Comparison of ENCODE assay signal across 24 cellular contexts in the genomic region with DNA sequence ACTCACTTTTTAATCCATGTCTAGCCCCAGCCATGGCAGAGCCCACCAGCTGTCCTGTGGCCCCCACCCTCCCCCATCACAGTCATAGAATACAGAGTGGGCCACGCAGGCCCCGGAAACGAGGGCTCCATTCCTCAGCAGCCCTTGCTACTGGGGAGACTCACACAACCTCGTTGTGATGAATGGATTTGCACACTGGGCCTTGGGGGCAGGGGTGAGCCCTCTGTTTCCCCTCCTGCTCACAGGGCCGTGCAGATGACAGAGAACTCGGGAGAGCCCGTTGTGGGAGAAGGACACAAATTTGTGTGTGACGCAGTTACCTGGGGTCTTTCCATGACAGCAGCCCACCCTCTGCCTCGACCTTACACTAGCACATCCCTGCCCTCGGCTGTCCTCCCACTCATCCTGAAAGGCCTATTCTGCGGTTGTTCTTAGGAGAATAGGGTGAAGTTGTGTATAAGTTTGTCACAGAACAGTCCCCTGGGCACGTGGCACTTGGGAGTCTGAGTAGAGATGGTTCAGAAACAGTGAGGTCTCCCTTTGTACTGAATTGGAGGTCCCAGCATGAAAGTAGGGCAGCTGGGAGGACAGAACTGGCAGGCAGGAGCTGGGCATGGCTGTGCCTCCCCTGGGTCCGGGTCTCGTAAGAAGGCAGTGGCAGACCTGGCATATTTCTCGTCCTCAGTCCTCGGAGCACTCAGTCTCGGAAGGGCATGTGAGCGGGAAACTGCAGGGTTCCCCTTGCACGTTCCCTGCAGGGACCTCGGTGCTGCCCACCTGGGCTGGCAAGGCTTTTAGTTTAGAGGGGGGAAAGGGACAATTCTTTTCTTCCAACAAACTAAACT. TPM values are rescaled to one million over a fixed set of nuclear protein-coding genes. Genes with fewer than 3 reads are reported as not detected.
A peak's percentile ranks its signal among the peaks of the same experiment; 100 is the strongest.
DNase-seq lines count a peak whose midpoint lies in the region; ATAC-seq, FAIRE-seq and TF ChIP-seq lines count a peak whose summit lies in the region.
"Had no signal": no experiment of that assay in that cellular context is flagged by ENCODE, and none has a peak within 500 bp of the region (broad histone marks: within the 10 kb centered on the region; RNA-seq: fewer than 3 reads in every experiment).

No MANE protein-coding gene starts in this region.

- H3K36me3 Mint-ChIP-seq in astrocyte (ENCODE audit: low read depth, unreplicated experiment), result peaks cover 2% of the 10 kb centered on the region
- no peaks in the 10 kb centered on the region for H3K36me3 Mint-ChIP-seq in neural progenitor cell
- H3K36me3 Mint-ChIP-seq: CD8-positive, alpha-beta T cell had no signal

- H3F3A ChIP-seq in neural progenitor cell (ENCODE audit: low read depth), result no peaks in the 10 kb centered on the region

- no peaks in the 10 kb centered on the region for H4K20me1 ChIP-seq in astrocyte (ENCODE audit: insufficient read depth, low read length)
- H4K20me1 ChIP-seq in HepG2 (ENCODE audit: insufficient read depth, low read length), result peaks cover 89% of the 10 kb centered on the region
- H4K20me1 ChIP-seq in neural progenitor cell (ENCODE audit: low read depth), result no peaks in the 10 kb centered on the region

- TF ChIP-seq EP300 in HepG2 (IDR thresholded peaks at IDR 0.05; ENCODE audit: low read depth in 2 of 2, low read length in 2 of 2) (no peak), HepG2 (CRISPR knock-in tag; IDR thresholded peaks at IDR 0.05; ENCODE audit: borderline replicate concordance) (0 out of 2 replicates have a peak, but pooled peaks have one; percentile 16)

- H3K9ac ChIP-seq in astrocyte (ENCODE audit: low read length) (no peak overlapping the region), HepG2 (ENCODE audit: insufficient read depth, low read depth, low read length) (peak overlapping the region; percentile 56), neural progenitor cell (no peak overlapping the region)

- no peak for ATAC-seq in HepG2
- ATAC-seq: CD8-positive, alpha-beta T cell; GM23338; HCT116 had no signal

- H3K4me1 Mint-ChIP-seq in astrocyte (ENCODE audit: low read depth, unreplicated experiment), result no peaks in the 10 kb centered on the region
- peaks cover 30% of the 10 kb centered on the region for H3K4me1 Mint-ChIP-seq in neural progenitor cell

- no peaks in the 10 kb centered on the region for H3K27me3 ChIP-seq in left ventricle myocardium inferior (ENCODE audit: low read depth)
- H3K27me3 ChIP-seq in astrocyte (ENCODE audit: insufficient read depth, low read length), result no peaks in the 10 kb centered on the region
- H3K27me3 ChIP-seq in HepG2 (ENCODE audit: control insufficient read depth in 1 of 2, insufficient read depth in 2 of 2, low read length in 2 of 2), result no peaks in the 10 kb centered on the region
- H3K27me3 ChIP-seq in neural progenitor cell, result no peaks in the 10 kb centered on the region

- H3K4me2 ChIP-seq in astrocyte (ENCODE audit: low read length), result no peak overlapping the region
- H3K4me2 ChIP-seq in HepG2 (ENCODE audit: low read depth, low read length), result peak overlapping the region; percentile 97
- H3K4me2 ChIP-seq in neural progenitor cell, result no peak overlapping the region
- H3K4me2 ChIP-seq: A549, GM23338 had no signal

- POLR2A ChIA-PET in HepG2 (lab: Yijun Ruan, JAX), result interaction anchor here (1.8 to 2.0 kb wide), 2 partner anchors 21 to 46 kb away, joined by 15 to 25 read pairs; no protein-coding TSS in a partner anchor

- H3K27ac Mint-ChIP-seq in astrocyte (ENCODE audit: unreplicated experiment) (peak overlapping the region; percentile 8), neural progenitor cell (peak overlapping the region; percentile 63)
- H3K27ac Mint-ChIP-seq: CD8-positive, alpha-beta T cell; GM23338; HFFc6 had no signal

- CTCF ChIA-PET in HepG2 (lab: Yijun Ruan, JAX; ENCODE audit: low intra/inter-chr PET ratio, low total read pairs), result no interaction called here

- H2AFZ ChIP-seq in astrocyte (ENCODE audit: low read depth, low read length), result no peak overlapping the region
- no peak overlapping the region for H2AFZ ChIP-seq in HepG2 (ENCODE audit: low read length)
- no peak overlapping the region for H2AFZ ChIP-seq in neural progenitor cell (replicated peaks)
- H2AFZ ChIP-seq: GM23338 had no signal

- H3K36me3 ChIP-seq in left ventricle myocardium inferior, result peaks cover 25% of the 10 kb centered on the region
- no peaks in the 10 kb centered on the region for H3K36me3 ChIP-seq in astrocyte (ENCODE audit: insufficient read depth, low read length)
- peaks cover 32 to 63% of the 10 kb centered on the region in 2 experiments for H3K36me3 ChIP-seq in HepG2 (replicated peaks in 1 of 2; ENCODE audit: control insufficient read depth in 1 of 2, insufficient read depth in 2 of 2, low read length in 2 of 2)
- no peaks in the 10 kb centered on the region for H3K36me3 ChIP-seq in neural progenitor cell

- intact Hi-C loops in left ventricle myocardium inferior (cut with micrococcal nuclease) (no loop called here), cardiac septum (cut with DNase I) (no loop called here), HepG2 (cut with micrococcal nuclease; ENCODE audit: unreplicated experiment) (no loop called here)

- H3K4me3 Mint-ChIP-seq in astrocyte (ENCODE audit: unreplicated experiment), result no peak overlapping the region
- H3K4me3 Mint-ChIP-seq in neural progenitor cell, result no peak overlapping the region
- H3K4me3 Mint-ChIP-seq: CD8-positive, alpha-beta T cell; GM23338; HFFc6 had no signal

- no peak for TF ChIP-seq POLR2A in HepG2 (IDR thresholded peaks at IDR 0.05; ENCODE audit: insufficient read depth in 1 of 2, low read depth in 2 of 2, low read length in 2 of 2)

- TF ChIP-seq RAD21 in HepG2 (CRISPR knock-in tag; IDR thresholded peaks at IDR 0.05), result no peak

- H3K4me3 ChIP-seq in left ventricle myocardium inferior, result peak overlapping the region; percentile 68
- no peak overlapping the region for H3K4me3 ChIP-seq in astrocyte (ENCODE audit: insufficient read depth, low read depth, low read length)
- H3K4me3 ChIP-seq in HepG2 (replicated peaks in 1 of 3; ENCODE audit: insufficient read depth in 1 of 3, low read depth in 2 of 3, low read length in 3 of 3), result peak overlapping the region; percentile 20 to 92 (median 41)
- H3K4me3 ChIP-seq in neural progenitor cell, result no peak overlapping the region
- H3K4me3 ChIP-seq: A549, GM23338 had no signal

- H3K79me2 ChIP-seq in astrocyte (ENCODE audit: insufficient read depth, low read length) (no peaks in the 10 kb centered on the region), HepG2 (ENCODE audit: insufficient read depth, low read length) (peaks cover 68% of the 10 kb centered on the region), neural progenitor cell (ENCODE audit: low read depth) (no peaks in the 10 kb centered on the region)

- no peak for DNase-seq in left ventricle myocardium inferior
- no peak for DNase-seq in cardiac septum (ENCODE audit: low spot score)
- DNase-seq in astrocyte (ENCODE audit: low read depth), result no peak
- no peak for DNase-seq in HepG2 (ENCODE audit: low spot score)
- DNase-seq in neural progenitor cell (ENCODE audit: low spot score), result no peak
- DNase-seq in GM20000 (ENCODE audit: low spot score), result no peak
- DNase-seq in germinal center (ENCODE audit: low spot score), result no peak
- no peak for DNase-seq in RKO (ENCODE audit: low spot score)
- DNase-seq: AML-193; CD8-positive, alpha-beta T cell; DMS 273 treated with DMSO at 0.1 percent for 48 hours; DMS53; DND-41; EL; HFFc6 had no signal

- peaks cover 1% of the 10 kb centered on the region for H3K9me3 Mint-ChIP-seq in astrocyte (ENCODE audit: unreplicated experiment)
- no peaks in the 10 kb centered on the region for H3K9me3 Mint-ChIP-seq in neural progenitor cell
- H3K9me3 Mint-ChIP-seq: CD8-positive, alpha-beta T cell; GM23338; HFFc6 had no signal

- no TSS peak for BruUV-seq in HepG2 (replicated peaks; lab: Mats Ljungman, UMichigan)

- in situ Hi-C loops in HepG2 (cut with HindIII; ENCODE audit: extremely low pct_ligation_motif_present, low pct_unique_long_range_greater_than_20kb), result no loop called here

- H3K27me3 Mint-ChIP-seq in astrocyte (ENCODE audit: low read depth, unreplicated experiment) (peaks cover 32% of the 10 kb centered on the region), neural progenitor cell (ENCODE audit: insufficient read depth, low read depth) (peaks cover 10% of the 10 kb centered on the region)

- H3K27ac ChIP-seq in left ventricle myocardium inferior (replicated peaks) (no peak overlapping the region), astrocyte (ENCODE audit: low read depth, low read length) (no peak overlapping the region), HepG2 (ENCODE audit: extremely low read length, insufficient read depth, low read length) (peak overlapping the region; percentile 93), neural progenitor cell (no peak overlapping the region)
- H3K27ac ChIP-seq: 22Rv1, A549 had no signal

- no peak for TF ChIP-seq CTCF in left ventricle myocardium inferior (IDR thresholded peaks at IDR 0.05; ENCODE audit: borderline replicate concordance)
- no peak for TF ChIP-seq CTCF in astrocyte (IDR thresholded peaks at IDR 0.05; ENCODE audit: insufficient read depth, low read depth, low read length)
- no peak for TF ChIP-seq CTCF in HepG2 (CRISPR knock-in tag; IDR thresholded peaks at IDR 0.05)
- TF ChIP-seq CTCF in neural progenitor cell (IDR thresholded peaks at IDR 0.05), result no peak
- TF ChIP-seq CTCF in GM20000 (IDR thresholded peaks at IDR 0.05; ENCODE audit: extremely low read depth, missing control alignments), result no peak

- no peak for FAIRE-seq in astrocyte (lab: Jason Lieb, UNC)
- no peak for FAIRE-seq in HepG2 (lab: Jason Lieb, UNC)
- FAIRE-seq: A549, G401.6, GM12892, GM18507, H54 had no signal

- H3K4me1 ChIP-seq in left ventricle myocardium inferior, result peaks cover 47% of the 10 kb centered on the region
- H3K4me1 ChIP-seq in astrocyte (ENCODE audit: insufficient read depth, low read length), result no peaks in the 10 kb centered on the region
- H3K4me1 ChIP-seq in HepG2 (ENCODE audit: insufficient read depth, low read length), result peaks cover 100% of the 10 kb centered on the region
- peaks cover 7% of the 10 kb centered on the region for H3K4me1 ChIP-seq in neural progenitor cell

- H3K9me3 ChIP-seq in left ventricle myocardium inferior (replicated peaks), result no peaks in the 10 kb centered on the region
- no peaks in the 10 kb centered on the region for H3K9me3 ChIP-seq in astrocyte (ENCODE audit: insufficient read depth, low read depth, low read length)
- no peaks in the 10 kb centered on the region for H3K9me3 ChIP-seq in HepG2 (ENCODE audit: low read length)
- no peaks in the 10 kb centered on the region for H3K9me3 ChIP-seq in neural progenitor cell (ENCODE audit: low read depth)
- H3K9me3 ChIP-seq: A549 had no signal

- 60% methylated on average over 8 of the region's 20 CpGs for WGBS in HepG2 (ENCODE audit: low lambda C conversion rate)

RNA-seq across cellular contexts. Expression of gene AGT, which starts 6.8 kb away (rescaled TPM):
- total RNA-seq in left ventricle myocardium inferior (54.6 TPM), cardiac septum (71.0 TPM), astrocyte (1.2 and 3.0 TPM in 2 replicates), HepG2 (2016; rRNA removed; fragmentation: Illumina TruSeq; extraction: Trizol) (378 and 892 TPM in 2 replicates), neural progenitor cell (ENCODE audit: low replicate concordance) (0.15 and 0.80 TPM in 2 replicates)
- total RNA-seq in HepG2 (2016; cell fraction: cytosol; rRNA removed; fragmentation: Illumina TruSeq; extraction: Trizol; ENCODE audit: low read depth), result 75.9 and 76.7 TPM in 2 replicates
- total RNA-seq in HepG2 (2016; cell fraction: insoluble cytoplasmic fraction; rRNA removed; fragmentation: Illumina TruSeq; extraction: Trizol), result 368 and 897 TPM in 2 replicates
- total RNA-seq in HepG2 (2016; cell fraction: membrane; rRNA removed; fragmentation: Illumina TruSeq; extraction: Trizol), result 150 and 163 TPM in 2 replicates
- 728 and 881 TPM in 2 replicates for total RNA-seq in HepG2 (2016; cell fraction: nucleus; rRNA removed; fragmentation: Illumina TruSeq; extraction: Trizol)
- polyA plus RNA-seq in HepG2 (2011; rRNA removed), result 2,071 and 2,729 TPM in 2 replicates
- 1,947 and 1,991 TPM in 2 replicates for polyA plus RNA-seq in HepG2 (2011; cell fraction: cytosol; rRNA removed)
- polyA plus RNA-seq in HepG2 (2011; cell fraction: nucleus; rRNA removed), result 1,234 and 1,580 TPM in 2 replicates
- 1,477 and 1,796 TPM in 2 replicates for polyA plus RNA-seq in HepG2 (2012)
- polyA plus RNA-seq in HepG2 (2016; cell fraction: cytosol; fragmentation: Illumina TruSeq; extraction: Trizol; ENCODE audit: low read depth), result 105 and 108 TPM in 2 replicates
- polyA plus RNA-seq in HepG2 (2016; cell fraction: insoluble cytoplasmic fraction; fragmentation: Illumina TruSeq; extraction: Trizol; ENCODE audit: low read depth), result 413 and 471 TPM in 2 replicates
- polyA plus RNA-seq in HepG2 (2016; cell fraction: membrane; fragmentation: Illumina TruSeq; extraction: Trizol; ENCODE audit: low read depth), result 154 and 159 TPM in 2 replicates
- polyA plus RNA-seq in HepG2 (2016; cell fraction: nucleus; fragmentation: Illumina TruSeq; extraction: Trizol; ENCODE audit: insufficient read depth, low read depth), result 1,282 and 1,316 TPM in 2 replicates
- 0.94 and 2,464 TPM in 2 replicates for polyA minus RNA-seq in HepG2 (2011; rRNA and poly(A)+ RNA removed; ENCODE audit: low replicate concordance)
- 761 and 986 TPM in 2 replicates for polyA minus RNA-seq in HepG2 (2011; cell fraction: cytosol; rRNA and poly(A)+ RNA removed)
- polyA minus RNA-seq in HepG2 (2011; cell fraction: nucleus; rRNA and poly(A)+ RNA removed), result 279 and 432 TPM in 2 replicates
- total RNA-seq: CD8-positive, alpha-beta T cell; GM23338 had no signal

RNA-seq across cellular contexts. Expression of gene CAPN9, which starts 40.1 kb away (rescaled TPM):
- total RNA-seq in left ventricle myocardium inferior (0.14 TPM), cardiac septum (0.38 TPM), astrocyte (not detected in 2 replicates), HepG2 (2016; rRNA removed; fragmentation: Illumina TruSeq; extraction: Trizol) (0.17 and 0.31 TPM in 2 replicates), neural progenitor cell (ENCODE audit: low replicate concordance) (0.15 and 0.19 TPM in 2 replicates)
- total RNA-seq in HepG2 (2016; cell fraction: cytosol; rRNA removed; fragmentation: Illumina TruSeq; extraction: Trizol; ENCODE audit: low read depth), result not detected in 2 replicates
- 0.09 and 0.16 TPM in 2 replicates for total RNA-seq in HepG2 (2016; cell fraction: insoluble cytoplasmic fraction; rRNA removed; fragmentation: Illumina TruSeq; extraction: Trizol)
- total RNA-seq in HepG2 (2016; cell fraction: membrane; rRNA removed; fragmentation: Illumina TruSeq; extraction: Trizol), result not detected in 2 replicates
- not detected in 2 replicates for total RNA-seq in HepG2 (2016; cell fraction: nucleus; rRNA removed; fragmentation: Illumina TruSeq; extraction: Trizol)
- 0.04 and 0.10 TPM in 2 replicates for polyA plus RNA-seq in HepG2 (2011; rRNA removed)
- 0.06 and 0.11 TPM in 2 replicates for polyA plus RNA-seq in HepG2 (2011; cell fraction: cytosol; rRNA removed)
- polyA plus RNA-seq in HepG2 (2011; cell fraction: nucleus; rRNA removed), result 0.19 TPM in 1 of 2 replicates, not detected in the other
- 0.09 TPM in 1 of 2 replicates, not detected in the other for polyA plus RNA-seq in HepG2 (2012)
- polyA plus RNA-seq in HepG2 (2016; cell fraction: cytosol; fragmentation: Illumina TruSeq; extraction: Trizol; ENCODE audit: low read depth), result 0.26 TPM in 1 of 2 replicates, not detected in the other
- polyA plus RNA-seq in HepG2 (2016; cell fraction: insoluble cytoplasmic fraction; fragmentation: Illumina TruSeq; extraction: Trizol; ENCODE audit: low read depth), result not detected in 2 replicates
- 0.06 TPM in 1 of 2 replicates, not detected in the other for polyA plus RNA-seq in HepG2 (2016; cell fraction: membrane; fragmentation: Illumina TruSeq; extraction: Trizol; ENCODE audit: low read depth)
- 0.21 TPM in 1 of 2 replicates, not detected in the other for polyA plus RNA-seq in HepG2 (2016; cell fraction: nucleus; fragmentation: Illumina TruSeq; extraction: Trizol; ENCODE audit: insufficient read depth, low read depth)
- polyA minus RNA-seq in HepG2 (2011; rRNA and poly(A)+ RNA removed; ENCODE audit: low replicate concordance), result 0.12 TPM in 1 of 2 replicates, not detected in the other
- not detected in 2 replicates for polyA minus RNA-seq in HepG2 (2011; cell fraction: cytosol; rRNA and poly(A)+ RNA removed)
- not detected in 2 replicates for polyA minus RNA-seq in HepG2 (2011; cell fraction: nucleus; rRNA and poly(A)+ RNA removed)
- total RNA-seq: CD8-positive, alpha-beta T cell; HFFc6 had no signal
- polyA plus RNA-seq: A549, BJ, GM23338 had no signal

Comparison
In these comparisons a context has a peak if more than half of its experiments do, and no peak if none do; other contexts are left out.
1. H3K4me3 ChIP-seq: peak in left ventricle myocardium inferior (single experiment) and HepG2 (3 of 3); none in astrocyte (single experiment) and neural progenitor cell (single experiment).
2. RNA of gene AGT, which starts 6.8 kb away (total RNA-seq): 75.9 to 897 TPM in HepG2, 71.0 TPM in cardiac septum (single experiment) and 54.6 TPM in left ventricle myocardium inferior (single experiment); 1.2 to 3.0 TPM in astrocyte and 0.15 to 0.80 TPM in neural progenitor cell; every median in the first group is over 10 times any median in the second.